9 cellular contexts compared by ENCODE assay signal in genomic region chr3:117036259-117036799, GRCh38.
A peak's percentile ranks its signal among the peaks of the same experiment; 100 is the strongest.
DNase-seq lines count a peak whose midpoint lies in the region; ATAC-seq and TF ChIP-seq lines count a peak whose summit lies in the region.
"Had no signal": no experiment of that assay in that cellular context is flagged by ENCODE, and none has a peak within 500 bp of the region (broad histone marks: within the 10 kb centered on the region; RNA-seq: fewer than 3 reads in every experiment).

No MANE protein-coding gene starts in this region.

- ATAC-seq in HG03432 (IDR thresholded peaks at IDR 0.05; ENCODE audit: unreplicated experiment) (peak; percentile 67), HG03457 (IDR thresholded peaks at IDR 0.05; ENCODE audit: unreplicated experiment) (no peak)
- ATAC-seq in natural killer cell treated with Interleukin-12 subunit alpha and Interleukin-12 subunit beta and Interleukin-15 and Interleukin-18, amount 100 ng/mL, for 72 hours, result no peak

- H3K27ac ChIP-seq in mucosa of rectum (ENCODE audit: low read depth in 2 of 2, low read length in 2 of 2), result peak overlapping the region; percentile 24 to 28
- H3K27ac ChIP-seq: ovary had no signal

- no peak overlapping the region for H3K27ac Mint-ChIP-seq in natural killer cell treated with Interleukin-12 subunit alpha and Interleukin-12 subunit beta and Interleukin-15 and Interleukin-18, amount 100 ng/mL, for 72 hours

- no peak overlapping the region for H3K4me3 ChIP-seq in AG10803 (ENCODE audit: low read length)
- H3K4me3 ChIP-seq in mucosa of rectum (ENCODE audit: low read length in 2 of 2), result no peak overlapping the region
- H3K4me3 ChIP-seq: ovary had no signal

- no peak overlapping the region for H3K4me3 Mint-ChIP-seq in natural killer cell treated with Interleukin-12 subunit alpha and Interleukin-12 subunit beta and Interleukin-15 and Interleukin-18, amount 100 ng/mL, for 72 hours

- TF ChIP-seq CTCF in AG10803 (conservative IDR thresholded peaks at IDR 0.05; ENCODE audit: low read length), result no peak

- H3K4me1 Mint-ChIP-seq in natural killer cell treated with Interleukin-12 subunit alpha and Interleukin-12 subunit beta and Interleukin-15 and Interleukin-18, amount 100 ng/mL, for 72 hours (ENCODE audit: low read depth in 2 of 2), result no peaks in the 10 kb centered on the region

- peaks cover 5 to 10% of the 10 kb centered on the region in 2 donors for H3K4me1 ChIP-seq in mucosa of rectum (ENCODE audit: control insufficient read depth in 2 of 2, insufficient read depth in 2 of 2, low read length in 2 of 2)

- no peaks in the 10 kb centered on the region for H3K27me3 Mint-ChIP-seq in natural killer cell treated with Interleukin-12 subunit alpha and Interleukin-12 subunit beta and Interleukin-15 and Interleukin-18, amount 100 ng/mL, for 72 hours

- no peaks in the 10 kb centered on the region for H3K9me3 ChIP-seq in mucosa of rectum (ENCODE audit: control insufficient read depth in 2 of 2, low read length in 2 of 2)
- H3K9me3 ChIP-seq: ovary had no signal

- H3K9ac ChIP-seq in mucosa of rectum (ENCODE audit: low read depth in 1 of 2, low read length in 2 of 2), result no peak overlapping the region

- no peaks in the 10 kb centered on the region for H3K27me3 ChIP-seq in mucosa of rectum (ENCODE audit: control insufficient read depth in 2 of 2, insufficient read depth in 2 of 2, low read length in 2 of 2)
- H3K27me3 ChIP-seq: ovary had no signal

- H3K36me3 ChIP-seq in mucosa of rectum (ENCODE audit: control insufficient read depth in 2 of 2, insufficient read depth in 2 of 2, low read length in 2 of 2), result no peaks in the 10 kb centered on the region
- H3K36me3 ChIP-seq: ovary had no signal

- DNase-seq in AG10803 (ENCODE audit: low read depth) (peak; percentile 36), brain pericyte (ENCODE audit: low read depth, low spot score) (peak; percentile 48), ecto neural progenitor cell (ENCODE audit: low spot score) (no peak)
- DNase-seq in natural killer cell treated with Interleukin-12 subunit alpha and Interleukin-12 subunit beta and Interleukin-15 and Interleukin-18, amount 100 ng/mL, for 72 hours (ENCODE audit: low spot score), result no peak
- no peak for DNase-seq in stimulated activated CD4-positive, alpha-beta T cell treated with anti-CD3 and anti-CD28 coated beads, Interleukin-12 subunit alpha, Interleukin-12 subunit beta, amount 100 ng/mL, for 4 hours

- H3K36me3 Mint-ChIP-seq in natural killer cell treated with Interleukin-12 subunit alpha and Interleukin-12 subunit beta and Interleukin-15 and Interleukin-18, amount 100 ng/mL, for 72 hours, result no peaks in the 10 kb centered on the region

- no peaks in the 10 kb centered on the region for H3K9me3 Mint-ChIP-seq in natural killer cell treated with Interleukin-12 subunit alpha and Interleukin-12 subunit beta and Interleukin-15 and Interleukin-18, amount 100 ng/mL, for 72 hours

Comparison
In these comparisons a context has a peak if more than half of its experiments do, and no peak if none do; other contexts are left out.
1. DNase-seq: peak in AG10803 (single experiment) and brain pericyte (single experiment); none in natural killer cell treated with Interleukin-12 subunit alpha and Interleukin-12 subunit beta and Interleukin-15 and Interleukin-18, amount 100 ng/mL, for 72 hours (single experiment), stimulated activated CD4-positive, alpha-beta T cell treated with anti-CD3 and anti-CD28 coated beads, Interleukin-12 subunit alpha, Interleukin-12 subunit beta, amount 100 ng/mL, for 4 hours (single experiment) and ecto neural progenitor cell (single experiment).